Comparison of ENCODE assay signal across 28 cellular contexts in genomic region chr1:181352695-181353094, GRCh38.
"Had no signal": no experiment of that assay in that cellular context is flagged by ENCODE, and none has a peak within 500 bp of the region (broad histone marks: within the 10 kb centered on the region; RNA-seq: fewer than 3 reads in every experiment).

No MANE protein-coding gene starts in this region.

- H3K27ac Mint-ChIP-seq: activated CD4-positive, alpha-beta memory T cell treated with anti-CD3 and anti-CD28 coated beads, Interleukin-2, amount 10 ng/mL, durations not matched to agents 7 days and 5 days; activated naive CD4-positive, alpha-beta T cell treated with anti-CD3 and anti-CD28 coated beads, Interleukin-2, amount 10 ng/mL, durations not matched to agents 7 days and 5 days; activated naive CD8-positive, alpha-beta T cell; activated naive CD8-positive, alpha-beta T cell treated with anti-CD3 and anti-CD28 coated beads, Interleukin-2, amount 50 U/mL, for 24 hours had no signal

- H3K4me1 ChIP-seq: SJCRH30 had no signal

- H3K9me3 Mint-ChIP-seq: activated CD4-positive, alpha-beta memory T cell treated with anti-CD3 and anti-CD28 coated beads, Interleukin-2, amount 10 ng/mL, durations not matched to agents 7 days and 5 days; activated naive CD4-positive, alpha-beta T cell treated with anti-CD3 and anti-CD28 coated beads, Interleukin-2, amount 10 ng/mL, durations not matched to agents 7 days and 5 days; activated naive CD8-positive, alpha-beta T cell treated with anti-CD3 and anti-CD28 coated beads, Interleukin-2, amount 50 U/mL, for 24 hours had no signal

- H3K4me1 Mint-ChIP-seq: activated CD4-positive, alpha-beta memory T cell treated with anti-CD3 and anti-CD28 coated beads, Interleukin-2, amount 10 ng/mL, durations not matched to agents 7 days and 5 days; activated naive CD4-positive, alpha-beta T cell treated with anti-CD3 and anti-CD28 coated beads, Interleukin-2, amount 10 ng/mL, durations not matched to agents 7 days and 5 days had no signal

- H3K27ac ChIP-seq: SJCRH30, SK-N-MC, WERI-Rb-1 had no signal

- H3K4me3 Mint-ChIP-seq: activated CD4-positive, alpha-beta memory T cell treated with anti-CD3 and anti-CD28 coated beads, Interleukin-2, amount 10 ng/mL, durations not matched to agents 7 days and 5 days; activated naive CD4-positive, alpha-beta T cell treated with anti-CD3 and anti-CD28 coated beads, Interleukin-2, amount 10 ng/mL, durations not matched to agents 7 days and 5 days; activated naive CD8-positive, alpha-beta T cell; activated naive CD8-positive, alpha-beta T cell treated with anti-CD3 and anti-CD28 coated beads, Interleukin-2, amount 50 U/mL, for 24 hours; brain had no signal

- H3K4me3 ChIP-seq: SJCRH30, SK-N-MC had no signal

- H3K27me3 ChIP-seq: SJCRH30 had no signal

- H3K9me3 ChIP-seq: SJCRH30 had no signal

- H3K36me3 ChIP-seq: SJCRH30, WERI-Rb-1 had no signal

- DNase-seq: activated CD4-positive, alpha-beta memory T cell treated with anti-CD3 and anti-CD28 coated beads, Interleukin-2, amount 10 ng/mL, durations not matched to agents 7 days and 5 days; activated CD4-positive, alpha-beta T cell treated with anti-CD3 and anti-CD28 coated beads for 1 hour; activated CD4-positive, alpha-beta T cell treated with anti-CD3 and anti-CD28 coated beads for 48 hours; activated CD4-positive, CD25-positive, alpha-beta regulatory T cell; activated CD8-positive, alpha-beta memory T cell treated with anti-CD3 and anti-CD28 coated beads, Interleukin-2, amount 50 U/mL, for 48 hours; activated effector memory CD4-positive, alpha-beta T cell treated with Interleukin-2 at 50 U/mL for 16 hours; activated naive CD4-positive, alpha-beta T cell treated with anti-CD3 and anti-CD28 coated beads, Interleukin-2, amount 10 ng/mL, durations not matched to agents 7 days and 5 days; activated naive CD8-positive, alpha-beta T cell treated with anti-CD3 and anti-CD28 coated beads, Interleukin-2, amount 50 U/mL, for 24 hours; anterior cingulate cortex; central memory CD4-positive, alpha-beta T cell; IMR-90; Karpas-422; KBM-7; NCI-H1048; NCI-H1105 treated with DMSO at 0.1 percent for 48 hours; NCI-H1436 treated with DMSO at 0.1 percent for 48 hours; NCI-H1694 treated with DMSO at 0.1 percent for 48 hours; NCI-H2029; NCI-H226; NCI-H446 treated with DMSO at 0.1 percent for 48 hours; SHP77; SJCRH30; T1000; WERI-Rb-1 had no signal

- ATAC-seq: activated naive CD8-positive, alpha-beta T cell treated with anti-CD3 and anti-CD28 coated beads, Interleukin-2, amount 50 U/mL, for 24 hours; Panc1 had no signal

- H3K27me3 Mint-ChIP-seq: activated CD4-positive, alpha-beta memory T cell treated with anti-CD3 and anti-CD28 coated beads, Interleukin-2, amount 10 ng/mL, durations not matched to agents 7 days and 5 days; activated naive CD8-positive, alpha-beta T cell; activated naive CD8-positive, alpha-beta T cell treated with anti-CD3 and anti-CD28 coated beads, Interleukin-2, amount 50 U/mL, for 24 hours had no signal

- H3K36me3 Mint-ChIP-seq: activated naive CD4-positive, alpha-beta T cell treated with anti-CD3 and anti-CD28 coated beads, Interleukin-2, amount 10 ng/mL, durations not matched to agents 7 days and 5 days; activated naive CD8-positive, alpha-beta T cell; brain had no signal
